ENCODE assay signal across 1 cellular context in the genomic region with DNA sequence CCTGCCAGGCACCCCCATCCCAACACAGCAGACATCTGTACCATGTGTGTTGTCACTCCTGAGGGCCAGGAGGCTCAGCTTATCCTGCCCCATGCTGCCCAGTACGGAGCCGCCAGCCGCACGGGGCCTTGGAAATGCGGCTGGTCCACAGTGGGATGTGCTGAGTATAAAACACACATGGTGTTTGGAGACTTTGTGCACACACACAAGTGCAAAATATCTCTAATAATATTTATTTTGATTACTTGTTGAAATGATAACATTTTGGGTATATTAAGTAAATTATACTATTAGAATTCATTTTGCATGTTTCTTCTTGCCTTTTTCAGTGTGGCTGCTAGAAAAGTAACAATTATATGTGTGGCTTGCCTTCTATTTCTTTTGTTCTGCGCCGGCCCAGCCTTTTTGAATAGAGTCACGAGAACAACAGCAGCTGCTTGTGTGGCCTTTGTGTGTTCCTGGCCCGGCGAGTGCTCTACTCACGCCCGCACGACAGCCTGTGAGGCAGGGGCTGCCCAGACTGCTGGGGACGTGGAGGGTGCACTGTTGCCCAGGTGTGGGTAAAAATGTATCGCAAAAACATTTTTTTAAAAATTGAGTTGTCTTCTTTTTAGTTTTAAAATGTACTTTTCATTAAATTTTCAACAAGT.
A peak's percentile ranks its signal among the peaks of the same experiment; 100 is the strongest.
TF ChIP-seq lines count a peak whose summit lies in the region.

No MANE protein-coding gene starts in this region.

TF ChIP-seq in HepG2, 621 proteins besides CTCF, POLR2A, EP300 and RAD21 (continued from another document):
- TF ChIP-seq, protein P1, sequence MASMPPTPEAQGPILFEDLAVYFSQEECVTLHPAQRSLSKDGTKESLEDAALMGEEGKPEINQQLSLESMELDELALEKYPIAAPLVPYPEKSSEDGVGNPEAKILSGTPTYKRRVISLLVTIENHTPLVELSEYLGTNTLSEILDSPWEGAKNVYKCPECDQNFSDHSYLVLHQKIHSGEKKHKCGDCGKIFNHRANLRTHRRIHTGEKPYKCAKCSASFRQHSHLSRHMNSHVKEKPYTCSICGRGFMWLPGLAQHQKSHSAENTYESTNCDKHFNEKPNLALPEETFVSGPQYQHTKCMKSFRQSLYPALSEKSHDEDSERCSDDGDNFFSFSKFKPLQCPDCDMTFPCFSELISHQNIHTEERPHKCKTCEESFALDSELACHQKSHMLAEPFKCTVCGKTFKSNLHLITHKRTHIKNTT (CRISPR knock-in tag; IDR thresholded peaks at IDR 0.05), result no peak
- no peak for TF ChIP-seq NR3C1 (CRISPR knock-in tag; IDR thresholded peaks at IDR 0.05)
- TF ChIP-seq NAIF1 (CRISPR knock-in tag; IDR thresholded peaks at IDR 0.05; ENCODE audit: borderline replicate concordance), result no peak
- TF ChIP-seq ZMYM2 (CRISPR knock-in tag; IDR thresholded peaks at IDR 0.05), result 0 out of 2 replicates have a peak, but pooled peaks have one; percentile 8
- TF ChIP-seq YEATS4 (CRISPR knock-in tag; IDR thresholded peaks at IDR 0.05; ENCODE audit: borderline replicate concordance), result no peak
- TF ChIP-seq, protein P2, sequence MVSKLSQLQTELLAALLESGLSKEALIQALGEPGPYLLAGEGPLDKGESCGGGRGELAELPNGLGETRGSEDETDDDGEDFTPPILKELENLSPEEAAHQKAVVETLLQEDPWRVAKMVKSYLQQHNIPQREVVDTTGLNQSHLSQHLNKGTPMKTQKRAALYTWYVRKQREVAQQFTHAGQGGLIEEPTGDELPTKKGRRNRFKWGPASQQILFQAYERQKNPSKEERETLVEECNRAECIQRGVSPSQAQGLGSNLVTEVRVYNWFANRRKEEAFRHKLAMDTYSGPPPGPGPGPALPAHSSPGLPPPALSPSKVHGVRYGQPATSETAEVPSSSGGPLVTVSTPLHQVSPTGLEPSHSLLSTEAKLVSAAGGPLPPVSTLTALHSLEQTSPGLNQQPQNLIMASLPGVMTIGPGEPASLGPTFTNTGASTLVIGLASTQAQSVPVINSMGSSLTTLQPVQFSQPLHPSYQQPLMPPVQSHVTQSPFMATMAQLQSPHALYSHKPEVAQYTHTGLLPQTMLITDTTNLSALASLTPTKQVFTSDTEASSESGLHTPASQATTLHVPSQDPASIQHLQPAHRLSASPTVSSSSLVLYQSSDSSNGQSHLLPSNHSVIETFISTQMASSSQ (IDR thresholded peaks at IDR 0.05; ENCODE audit: low read depth), result no peak
- TF ChIP-seq, protein P2 (CRISPR knock-in tag; IDR thresholded peaks at IDR 0.05; ENCODE audit: borderline replicate concordance), result peak; percentile 8; the same call in 1 of the 2 replicates
